Comparison of ENCODE assay signal across 27 cellular contexts in the genomic region with DNA sequence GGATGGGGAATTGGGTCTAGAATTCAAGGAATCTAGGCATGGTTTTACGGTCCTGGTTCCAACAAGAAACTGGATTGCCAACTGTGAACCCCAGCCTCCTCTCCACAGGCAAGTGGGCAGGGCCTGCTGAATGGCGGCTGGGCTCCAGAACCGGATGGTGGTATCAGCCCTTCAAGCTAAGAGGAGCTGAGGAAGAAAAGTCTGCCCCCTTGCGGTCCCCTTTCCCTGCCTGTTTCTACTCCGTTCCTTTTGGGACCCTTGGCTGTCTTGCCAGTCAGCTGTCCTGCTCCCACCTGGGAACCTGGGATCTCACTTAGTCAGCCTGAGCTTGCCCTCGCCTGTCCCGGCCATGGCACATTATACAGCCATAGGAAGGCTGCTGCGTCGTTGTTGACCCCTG.
DNase-seq lines count a peak whose midpoint lies in the region; ATAC-seq and TF ChIP-seq lines count a peak whose summit lies in the region.
"Had no signal": no experiment of that assay in that cellular context is flagged by ENCODE, and none has a peak within 500 bp of the region (broad histone marks: within the 10 kb centered on the region; RNA-seq: fewer than 3 reads in every experiment).

No MANE protein-coding gene starts in this region.

- in situ Hi-C loops in SK-MEL-5 (cut with HindIII; ENCODE audit: low pct_unique_long_range_greater_than_20kb, low sequenced_read_pairs), result no loop called here

- H4K8ac ChIP-seq in trophoblast cell (ENCODE audit: low read depth, low read length), result no peak overlapping the region

- no peak overlapping the region for H4K12ac ChIP-seq in trophoblast cell (ENCODE audit: low read depth, low read length)

- H4K91ac ChIP-seq in trophoblast cell (ENCODE audit: low read depth, low read length), result no peak overlapping the region

- WGBS in trophoblast cell (ENCODE audit: extremely low coverage, insufficient coverage, insufficient read length), result no CpG with 5 or more reads among the region's 9 CpGs

- ATAC-seq in foreskin keratinocyte, result no peak
- no peak for ATAC-seq in HG03378 (IDR thresholded peaks at IDR 0.05; ENCODE audit: unreplicated experiment)
- ATAC-seq: left colon, psoas muscle, T-cell had no signal

- no peak overlapping the region for H3K4me2 ChIP-seq in trophoblast cell (ENCODE audit: low read length)
- H3K4me2 ChIP-seq: hepatocyte, smooth muscle cell had no signal

- no peaks in the 10 kb centered on the region for H3K79me2 ChIP-seq in trophoblast cell (ENCODE audit: control insufficient read depth, insufficient read depth, low read length, poor library complexity)
- H3K79me2 ChIP-seq: hepatocyte had no signal

- TF ChIP-seq CTCF in foreskin keratinocyte (conservative IDR thresholded peaks at IDR 0.05), result peak; percentile 21

- no peaks in the 10 kb centered on the region for H3K9me3 ChIP-seq in trophoblast cell (ENCODE audit: insufficient read depth, low read depth, low read length)
- H3K9me3 ChIP-seq: ascending aorta, colonic mucosa, HAP-1, psoas muscle, stomach had no signal

- DNase-seq in NCI-H748 (lab: John Stamatoyannopoulos, UW; ENCODE audit: unreplicated experiment), result peak; percentile 29
- no peak for DNase-seq in NCI-H748 treated with DMSO at 0.1 percent for 48 hours (lab: John Stamatoyannopoulos, UW)
- peak; percentile 40 for DNase-seq in SK-MEL-5 (ENCODE audit: low read depth, low spot score)
- no peak for DNase-seq in foreskin keratinocyte
- DNase-seq in trophoblast cell, result peak; percentile 48 to 64
- DNase-seq in cerebellum (ENCODE audit: low spot score), result no peak
- no peak for DNase-seq in NCI-H2081 (lab: John Stamatoyannopoulos, UW)
- DNase-seq: activated CD4-positive, alpha-beta T cell treated with anti-CD3 and anti-CD28 coated beads, Interleukin-2, amount 50 U/mL, for 4 hours; activated naive CD4-positive, alpha-beta T cell treated with Interleukin-2 at 50 U/mL for 16 hours; C1 segment of cervical spinal cord; colonic mucosa; GF-D8; left colon; midbrain; MM.1S; NCI-H187 treated with DMSO at 0.1 percent for 48 hours; NCI-H446; psoas muscle; SHP77; stimulated activated CD4-positive, alpha-beta T cell treated with anti-CD3 and anti-CD28 coated beads, Interleukin-4, amount 100 ng/mL, for 1 hour; stomach; T-cell had no signal

- H3K14ac ChIP-seq in trophoblast cell (ENCODE audit: low read length), result no peak overlapping the region

- H3K4ac ChIP-seq in trophoblast cell (ENCODE audit: low read depth, low read length), result no peak overlapping the region

- H2BK120ac ChIP-seq in trophoblast cell (ENCODE audit: insufficient read depth, low read length, poor library complexity), result no peak overlapping the region

- no peak overlapping the region for H2BK5ac ChIP-seq in trophoblast cell (ENCODE audit: low read depth, low read length, poor library complexity)

- no peaks in the 10 kb centered on the region for H3K36me3 ChIP-seq in trophoblast cell (ENCODE audit: control insufficient read depth in 1 of 2, insufficient read depth in 2 of 2, low read length in 2 of 2)
- H3K36me3 ChIP-seq: ascending aorta, colonic mucosa, HAP-1, stomach had no signal

- no peaks in the 10 kb centered on the region for H3K79me1 ChIP-seq in trophoblast cell (ENCODE audit: low read length)

- no peak overlapping the region for H3K23ac ChIP-seq in trophoblast cell (ENCODE audit: low read length)

- no peak overlapping the region for H3K27ac ChIP-seq in foreskin keratinocyte
- no peak overlapping the region for H3K27ac ChIP-seq in trophoblast cell (ENCODE audit: low read depth, low read length)
- H3K27ac ChIP-seq: ascending aorta, colonic mucosa, hepatocyte, psoas muscle, stomach had no signal

- peaks cover 11% of the 10 kb centered on the region for H3K4me1 ChIP-seq in foreskin keratinocyte
- H3K4me1 ChIP-seq in trophoblast cell (ENCODE audit: control insufficient read depth in 1 of 2, insufficient read depth in 2 of 2, low read length in 2 of 2), result no peaks in the 10 kb centered on the region
- H3K4me1 ChIP-seq: colonic mucosa, HAP-1, psoas muscle had no signal

- no peak overlapping the region for H3K18ac ChIP-seq in trophoblast cell (ENCODE audit: low read length)

- H2AFZ ChIP-seq in trophoblast cell (ENCODE audit: insufficient read depth, low read length, poor library complexity), result no peak overlapping the region
- H2AFZ ChIP-seq: hepatocyte had no signal

- no peak overlapping the region for H3K9ac ChIP-seq in trophoblast cell (ENCODE audit: low read length)

- H3K4me3 ChIP-seq in trophoblast cell (ENCODE audit: low read depth, low read length), result no peak overlapping the region
- H3K4me3 ChIP-seq: ascending aorta, colonic mucosa, HAP-1, hepatocyte, psoas muscle, smooth muscle cell, stomach had no signal

- H2BK12ac ChIP-seq in trophoblast cell (ENCODE audit: low read length), result no peak overlapping the region

- H3K27me3 ChIP-seq in foreskin keratinocyte (no peaks in the 10 kb centered on the region), trophoblast cell (ENCODE audit: insufficient read depth, low read length) (no peaks in the 10 kb centered on the region)
- H3K27me3 ChIP-seq: ascending aorta, colonic mucosa, stomach had no signal

- no peak overlapping the region for H2AK5ac ChIP-seq in trophoblast cell (ENCODE audit: low read length)

Comparison
In these comparisons a context has a peak if more than half of its experiments do, and no peak if none do; other contexts are left out.
1. DNase-seq: peak in NCI-H748 (single experiment), SK-MEL-5 (single experiment) and trophoblast cell (2 of 2); none in NCI-H748 treated with DMSO at 0.1 percent for 48 hours (single experiment), foreskin keratinocyte (0 of 2), cerebellum (single experiment) and NCI-H2081 (0 of 2).